In genomic region chr1:40780678-40781613, GRCh38 we compare ENCODE assay signal across 26 cellular contexts. TPM values are rescaled to one million over a fixed set of nuclear protein-coding genes. Genes with fewer than 3 reads are reported as not detected.
DNase-seq lines count a peak whose midpoint lies in the region; ATAC-seq and TF ChIP-seq lines count a peak whose summit lies in the region.
"Had no signal": no experiment of that assay in that cellular context is flagged by ENCODE, and none has a peak within 500 bp of the region (broad histone marks: within the 10 kb centered on the region; RNA-seq: fewer than 3 reads in every experiment).

No MANE protein-coding gene starts in this region.

- DNase-seq in mammary epithelial cell: peak; percentile 21
- DNase-seq in MCF 10A (ENCODE audit: unreplicated experiment): no peak
- DNase-seq in SJCRH30: peak; percentile 65 to 72
- peak; percentile 97 for DNase-seq in myocyte (ENCODE audit: low read depth)
- no peak for DNase-seq in type B pancreatic cell (ENCODE audit: extremely low spot score, unreplicated experiment)
- no peak for DNase-seq in DMS79 (lab: John Stamatoyannopoulos, UW)
- no peak for DNase-seq in central memory CD4-positive, alpha-beta T cell
- DNase-seq: activated CD4-positive, CD25-positive, alpha-beta regulatory T cell treated with anti-CD3 and anti-CD28 coated beads, Interleukin-2, amount 50 U/mL, for 72 hours; activated naive CD4-positive, alpha-beta T cell treated with anti-CD3 and anti-CD28 coated beads for 36 hours; activated T-cell treated with anti-CD3 and anti-CD28 coated beads, Interleukin-2, amount 50 U/mL, for 4 hours; anterior cingulate cortex; CD4-positive, CD25-positive, alpha-beta regulatory T cell; DMS153; GF-D8; left cardiac atrium; mesendoderm; NCI-H2029 treated with DMSO at 0.1 percent for 48 hours; NCI-H510A; nephron progenitor cell; Right ventricle myocardium superior; small intestine; stimulated activated naive CD4-positive, alpha-beta T cell treated with Interleukin-2 at 50 U/mL for 16 hours had no signal

- 82% methylated on average over 9 of the region's 11 CpGs for WGBS in mammary epithelial cell (ENCODE audit: low coverage, missing lambda C conversion rate)

- H3K36me3 Mint-ChIP-seq in MCF 10A (ENCODE audit: insufficient read depth, unreplicated experiment) (peaks cover 15% of the 10 kb centered on the region), type B pancreatic cell (peaks cover 16% of the 10 kb centered on the region)

- intact Hi-C loops in mammary epithelial cell (cut with micrococcal nuclease) (no loop called here), MCF 10A (cut with micrococcal nuclease) (no loop called here)

- H3K27me3 ChIP-seq in mammary epithelial cell (ENCODE audit: insufficient read depth, low read length) (peaks cover 8% of the 10 kb centered on the region), SJCRH30 (0 out of 2 replicates have a peak, but pooled peaks cover 3% of the 10 kb centered on the region)

- H3K27ac Mint-ChIP-seq in MCF 10A (ENCODE audit: low read depth, unreplicated experiment) (no peak overlapping the region), type B pancreatic cell (peak overlapping the region; percentile 71)
- H3K27ac Mint-ChIP-seq: activated naive CD4-positive, alpha-beta T cell treated with anti-CD3 and anti-CD28 coated beads for 36 hours; CD4-positive, CD25-positive, alpha-beta regulatory T cell; nephron progenitor cell had no signal

- H3K4me1 Mint-ChIP-seq in MCF 10A (ENCODE audit: insufficient read depth, unreplicated experiment): peaks cover 6% of the 10 kb centered on the region
- peaks cover 15% of the 10 kb centered on the region for H3K4me1 Mint-ChIP-seq in type B pancreatic cell (ENCODE audit: unreplicated experiment)

- H3K4me3 ChIP-seq in mammary epithelial cell (replicated peaks in 1 of 3; ENCODE audit: insufficient read depth in 1 of 3, low read depth in 2 of 3, low read length in 3 of 3): no peak overlapping the region
- no peak overlapping the region for H3K4me3 ChIP-seq in SJCRH30
- H3K4me3 ChIP-seq: dorsolateral prefrontal cortex had no signal

- TF ChIP-seq CTCF in mammary epithelial cell (conservative IDR thresholded peaks at IDR 0.05 in 1 of 2, IDR thresholded peaks at IDR 0.05 in 1 of 2; ENCODE audit: extremely low read depth in 1 of 2, insufficient read depth in 1 of 2, low read depth in 1 of 2, low read length in 2 of 2): no peak
- no peak for TF ChIP-seq CTCF in MCF 10A (IDR thresholded peaks at IDR 0.05; ENCODE audit: unreplicated experiment)
- TF ChIP-seq CTCF in type B pancreatic cell (conservative IDR thresholded peaks at IDR 0.05): no peak

- CTCF ChIA-PET in mammary epithelial cell (lab: Charles Lee; ENCODE audit: low non-redundant PET): no interaction called here
- CTCF ChIA-PET in MCF 10A (lab: Yijun Ruan, JAX): no interaction called here

- no peaks in the 10 kb centered on the region for H3K36me3 ChIP-seq in mammary epithelial cell (ENCODE audit: insufficient read depth, low read length)
- H3K36me3 ChIP-seq in SJCRH30: no peaks in the 10 kb centered on the region

- BruUV-seq in mammary epithelial cell (replicated peaks; lab: Mats Ljungman, UMichigan) (no TSS peak), MCF 10A (replicated peaks; lab: Mats Ljungman, UMichigan) (no TSS peak)

- in situ Hi-C loops in mammary epithelial cell (cut with MboI; ENCODE audit: low sequenced_read_pairs in 2 of 2): loop anchor here in 1 of 2 donors (10.0 kb wide), 1 partner anchor 166 kb away; no protein-coding TSS in a partner anchor

- H3K79me2 ChIP-seq in mammary epithelial cell (ENCODE audit: insufficient read depth, low read length): no peaks in the 10 kb centered on the region

- H3K4me1 ChIP-seq in mammary epithelial cell (ENCODE audit: insufficient read depth, low read length) (peaks cover 5% of the 10 kb centered on the region), SJCRH30 (peaks cover 25% of the 10 kb centered on the region)

- H3K4me3 Mint-ChIP-seq in MCF 10A (ENCODE audit: unreplicated experiment) (no peak overlapping the region), type B pancreatic cell (peak overlapping the region; percentile 65)
- H3K4me3 Mint-ChIP-seq: activated naive CD4-positive, alpha-beta T cell treated with anti-CD3 and anti-CD28 coated beads for 36 hours; activated T-cell treated with anti-CD3 and anti-CD28 coated beads, Interleukin-2, amount 50 U/mL, for 4 hours had no signal

- H3K9me3 Mint-ChIP-seq in MCF 10A (ENCODE audit: unreplicated experiment): no peaks in the 10 kb centered on the region
- H3K9me3 Mint-ChIP-seq in type B pancreatic cell: peaks cover 11% of the 10 kb centered on the region
- H3K9me3 Mint-ChIP-seq: central memory CD8-positive, alpha-beta T cell had no signal

- H2AFZ ChIP-seq in mammary epithelial cell (ENCODE audit: low read depth, low read length): no peak overlapping the region

- dilution Hi-C loops in mammary epithelial cell (cut with HindIII; ENCODE audit: low sequenced_read_pairs): loop anchor here (5.0 kb wide), 2 partner anchors 41 to 64 kb away; no protein-coding TSS in a partner anchor

- no peak for ATAC-seq in GM19467 (IDR thresholded peaks at IDR 0.05; ENCODE audit: unreplicated experiment)
- ATAC-seq: activated T-cell treated with anti-CD3 and anti-CD28 coated beads, Interleukin-2, amount 50 U/mL, for 4 hours; left cardiac atrium had no signal

- H3K9ac ChIP-seq in mammary epithelial cell (ENCODE audit: insufficient read depth, low read length): no peak overlapping the region
- H3K9ac ChIP-seq: KMS-11 had no signal

- no peak overlapping the region for H3K4me2 ChIP-seq in mammary epithelial cell (ENCODE audit: insufficient read depth, low read depth, low read length)
- H3K4me2 ChIP-seq: KMS-11 had no signal

- H3K27ac ChIP-seq in mammary epithelial cell (ENCODE audit: insufficient read depth, low read depth, low read length): no peak overlapping the region
- peak overlapping the region; percentile 20; the same call in 1 of the 2 replicates for H3K27ac ChIP-seq in SJCRH30
- H3K27ac ChIP-seq: dorsolateral prefrontal cortex, KMS-11 had no signal

- POLR2A ChIA-PET in MCF 10A (lab: Yijun Ruan, JAX): interaction anchor here (1.5 kb wide), 1 partner anchor 17 kb away, joined by 3 read pairs; no protein-coding TSS in a partner anchor

- H3K27me3 Mint-ChIP-seq in MCF 10A (ENCODE audit: insufficient read depth, unreplicated experiment) (peaks cover 23% of the 10 kb centered on the region), type B pancreatic cell (peaks cover 29% of the 10 kb centered on the region)

- no peaks in the 10 kb centered on the region for H4K20me1 ChIP-seq in mammary epithelial cell (ENCODE audit: insufficient read depth, low read length)

- no peaks in the 10 kb centered on the region for H3K9me3 ChIP-seq in mammary epithelial cell (replicated peaks; ENCODE audit: insufficient read depth, low read length)
- H3K9me3 ChIP-seq in SJCRH30 (replicated peaks): peaks cover 9% of the 10 kb centered on the region; the same call in 1 of the 2 replicates

RNA-seq across cellular contexts. Expression of gene KCNQ4, which starts 2.6 kb away (rescaled TPM):
- total RNA-seq in mammary epithelial cell (not detected), MCF 10A (2022) (not detected in 2 replicates), myocyte (79.4 and 152 TPM in 2 replicates), type B pancreatic cell (ENCODE audit: low replicate concordance) (0.85 and 1.1 TPM in 2 replicates)
- polyA plus RNA-seq in mammary epithelial cell: 0.02 TPM
- not detected for polyA minus RNA-seq in mammary epithelial cell
- 0.05 and 0.12 TPM in 2 replicates for total RNA-seq in SJCRH30 (2014; rRNA removed; shearing (Covaris generic))
- polyA plus RNA-seq in myocyte (2012): 21.5 TPM

Comparison
In these comparisons a context has a peak if more than half of its experiments do, and no peak if none do; other contexts are left out.
1. DNase-seq: peak in mammary epithelial cell (single experiment), SJCRH30 (2 of 2) and myocyte (single experiment); none in MCF 10A (single experiment), type B pancreatic cell (single experiment), DMS79 (single experiment) and central memory CD4-positive, alpha-beta T cell (single experiment).
2. RNA of gene KCNQ4, which starts 2.6 kb away (total RNA-seq): 79.4 to 152 TPM in myocyte; 0.85 to 1.1 TPM in type B pancreatic cell, 0.05 to 0.12 TPM in SJCRH30, not detected in MCF 10A and not detected in mammary epithelial cell; every median in the first group is over 10 times any median in the second.